13 cellular contexts compared by ENCODE assay signal in genomic region chr22:28034145-28034759, GRCh38.
DNase-seq lines count a peak whose midpoint lies in the region; ATAC-seq and TF ChIP-seq lines count a peak whose summit lies in the region.
"Had no signal": no experiment of that assay in that cellular context is flagged by ENCODE, and none has a peak within 500 bp of the region (broad histone marks: within the 10 kb centered on the region; RNA-seq: fewer than 3 reads in every experiment).

No MANE protein-coding gene starts in this region.

- no peaks in the 10 kb centered on the region for H3K9me3 Mint-ChIP-seq in activated CD8-positive, alpha-beta memory T cell treated with anti-CD3 and anti-CD28 coated beads, Interleukin-2, amount 10 ng/mL, durations not matched to agents 7 days and 5 days (ENCODE audit: low read depth)
- H3K9me3 Mint-ChIP-seq in glutamatergic neuron (ENCODE audit: unreplicated experiment), result peaks cover 4% of the 10 kb centered on the region
- H3K9me3 Mint-ChIP-seq in type B pancreatic cell, result no peaks in the 10 kb centered on the region
- H3K9me3 Mint-ChIP-seq: CD4-positive, alpha-beta T cell had no signal

- no peak for ATAC-seq in activated CD8-positive, alpha-beta memory T cell treated with anti-CD3 and anti-CD28 coated beads, Interleukin-2, amount 10 ng/mL, durations not matched to agents 7 days and 5 days
- peak; percentile 32 for ATAC-seq in omental fat pad (ENCODE audit: low FRiP score)
- ATAC-seq: A549; activated CD8-positive, alpha-beta T cell treated with anti-CD3 and anti-CD28 coated beads, Interleukin-2, amount 10 ng/mL, durations not matched to agents 7 days and 5 days had no signal

- DNase-seq in activated CD8-positive, alpha-beta memory T cell treated with anti-CD3 and anti-CD28 coated beads for 24 hours, result peak; percentile 46
- DNase-seq in activated CD8-positive, alpha-beta memory T cell treated with anti-CD3 and anti-CD28 coated beads, Interleukin-2, amount 10 ng/mL, durations not matched to agents 7 days and 5 days, result no peak
- DNase-seq in glutamatergic neuron (no peak), omental fat pad (ENCODE audit: low spot score) (no peak), type B pancreatic cell (ENCODE audit: extremely low spot score, unreplicated experiment) (no peak), SW480 (ENCODE audit: low spot score) (no peak)
- DNase-seq in stimulated activated CD4-positive, alpha-beta T cell treated with anti-CD3 and anti-CD28 coated beads, Interleukin-2, amount 100 ng/mL, for 24 hours, result no peak
- no peak for DNase-seq in activated naive CD4-positive, alpha-beta T cell treated with Interleukin-2 at 50 U/mL for 16 hours
- DNase-seq: activated CD8-positive, alpha-beta T cell treated with anti-CD3 and anti-CD28 coated beads, Interleukin-2, amount 10 ng/mL, durations not matched to agents 7 days and 5 days; H9 had no signal

- H3K36me3 Mint-ChIP-seq in activated CD8-positive, alpha-beta memory T cell treated with anti-CD3 and anti-CD28 coated beads, Interleukin-2, amount 10 ng/mL, durations not matched to agents 7 days and 5 days, result no peaks in the 10 kb centered on the region
- H3K36me3 Mint-ChIP-seq in glutamatergic neuron (ENCODE audit: unreplicated experiment) (no peaks in the 10 kb centered on the region), type B pancreatic cell (peaks cover 4% of the 10 kb centered on the region)
- H3K36me3 Mint-ChIP-seq: IgD-negative memory B cell had no signal

- H3K4me1 Mint-ChIP-seq in activated CD8-positive, alpha-beta memory T cell treated with anti-CD3 and anti-CD28 coated beads, Interleukin-2, amount 10 ng/mL, durations not matched to agents 7 days and 5 days, result no peaks in the 10 kb centered on the region
- H3K4me1 Mint-ChIP-seq in glutamatergic neuron (ENCODE audit: low read depth, unreplicated experiment) (peaks cover 39% of the 10 kb centered on the region), type B pancreatic cell (ENCODE audit: unreplicated experiment) (peaks cover 53% of the 10 kb centered on the region)
- H3K4me1 Mint-ChIP-seq: IgD-negative memory B cell had no signal

- no peak overlapping the region for H3K27ac Mint-ChIP-seq in activated CD8-positive, alpha-beta memory T cell treated with anti-CD3 and anti-CD28 coated beads, Interleukin-2, amount 10 ng/mL, durations not matched to agents 7 days and 5 days
- H3K27ac Mint-ChIP-seq in glutamatergic neuron (ENCODE audit: unreplicated experiment) (peak overlapping the region; percentile 65), type B pancreatic cell (no peak overlapping the region)
- H3K27ac Mint-ChIP-seq: activated CD8-positive, alpha-beta T cell treated with anti-CD3 and anti-CD28 coated beads, Interleukin-2, amount 10 ng/mL, durations not matched to agents 7 days and 5 days; CD4-positive, alpha-beta T cell; H9 had no signal

- TF ChIP-seq CTCF in glutamatergic neuron (IDR thresholded peaks at IDR 0.05; ENCODE audit: partially characterized antibody, unreplicated experiment) (no peak), omental fat pad (IDR thresholded peaks at IDR 0.05) (no peak), type B pancreatic cell (conservative IDR thresholded peaks at IDR 0.05) (no peak)

- no peak overlapping the region for H3K4me3 Mint-ChIP-seq in activated CD8-positive, alpha-beta memory T cell treated with anti-CD3 and anti-CD28 coated beads, Interleukin-2, amount 10 ng/mL, durations not matched to agents 7 days and 5 days
- H3K4me3 Mint-ChIP-seq in glutamatergic neuron (ENCODE audit: unreplicated experiment) (peak overlapping the region; percentile 55), type B pancreatic cell (peak overlapping the region; percentile 61)
- H3K4me3 Mint-ChIP-seq: activated CD8-positive, alpha-beta T cell treated with anti-CD3 and anti-CD28 coated beads, Interleukin-2, amount 10 ng/mL, durations not matched to agents 7 days and 5 days; CD4-positive, alpha-beta T cell; H9; IgD-negative memory B cell had no signal

- CTCF ChIA-PET in activated CD8-positive, alpha-beta memory T cell treated with anti-CD3 and anti-CD28 coated beads, Interleukin-2, amount 10 ng/mL, durations not matched to agents 7 days and 5 days (lab: Charles Lee), result no interaction called here

- H3K27me3 Mint-ChIP-seq in activated CD8-positive, alpha-beta memory T cell treated with anti-CD3 and anti-CD28 coated beads, Interleukin-2, amount 10 ng/mL, durations not matched to agents 7 days and 5 days, result peaks cover 18% of the 10 kb centered on the region
- H3K27me3 Mint-ChIP-seq in glutamatergic neuron (ENCODE audit: unreplicated experiment), result peaks cover 3% of the 10 kb centered on the region
- H3K27me3 Mint-ChIP-seq in type B pancreatic cell, result no peaks in the 10 kb centered on the region
